In the genomic region with DNA sequence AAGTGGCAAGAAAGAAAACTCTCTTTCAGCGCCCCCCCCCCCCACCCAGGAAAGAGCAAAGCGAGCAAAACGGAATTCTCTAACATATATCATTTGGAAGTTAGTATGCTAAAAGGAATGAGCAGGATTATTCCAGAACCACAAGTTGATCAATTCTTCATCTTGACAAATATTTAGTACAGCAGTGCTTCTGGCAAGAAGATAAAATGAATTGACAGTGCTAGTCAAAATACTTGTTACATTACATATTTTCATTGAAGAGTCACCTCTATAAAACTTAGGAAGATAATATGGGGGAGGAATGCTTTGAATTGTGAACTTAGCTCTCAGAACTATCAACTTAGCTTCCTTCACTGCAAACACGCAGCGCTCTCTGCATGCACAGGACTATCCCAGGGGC, we compare ENCODE assay signal across 24 cellular contexts.
"Had no signal": no experiment of that assay in that cellular context is flagged by ENCODE, and none has a peak within 500 bp of the region (broad histone marks: within the 10 kb centered on the region; RNA-seq: fewer than 3 reads in every experiment).

No MANE protein-coding gene starts in this region.

- H3K36me3 ChIP-seq: right atrium auricular region, spleen, transverse colon had no signal

- H3K27ac ChIP-seq: hepatocyte, parathyroid adenoma, psoas muscle, right atrium auricular region, spleen, testis, transverse colon had no signal

- H3K4me3 ChIP-seq: hepatocyte, psoas muscle, right atrium auricular region, spleen, testis, transverse colon had no signal

- H3K4me1 ChIP-seq: parathyroid adenoma, psoas muscle, right atrium auricular region, spleen, testis, transverse colon had no signal

- H3K9me3 ChIP-seq: psoas muscle, right atrium auricular region, testis, transverse colon had no signal

- H3K27me3 ChIP-seq: hepatocyte, right atrium auricular region, spleen, testis, transverse colon had no signal

- DNase-seq: activated CD4-positive, alpha-beta T cell treated with anti-CD3 and anti-CD28 coated beads for 36 hours; activated CD4-positive, CD25-positive, alpha-beta regulatory T cell; activated effector memory CD4-positive, alpha-beta T cell treated with Interleukin-2 at 50 U/mL for 16 hours; activated naive CD4-positive, alpha-beta T cell treated with Interleukin-2 at 50 U/mL for 16 hours; activated T-cell treated with anti-CD3 and anti-CD28 coated beads for 4 hours; activated T-cell treated with anti-CD3 and anti-CD28 coated beads, Interleukin-2, amount 50 U/mL, for 72 hours; aorta; caudate nucleus; cortex of kidney; effector memory CD8-positive, alpha-beta T cell; glutamatergic neuron; kidney; left colon; mesenchymal stem cell; naive thymus-derived CD8-positive, alpha-beta T cell; nucleus accumbens; psoas muscle; spleen; stimulated activated naive CD8-positive, alpha-beta T cell treated with anti-CD3 and anti-CD28 coated beads, Interleukin-15, Interleukin-2, amounts not matched to agents 100 U/mL and 50 U/mL, for 24 hours; testis; transverse colon had no signal

- ATAC-seq: activated CD4-positive, alpha-beta T cell treated with anti-CD3 and anti-CD28 coated beads for 36 hours; activated T-cell treated with anti-CD3 and anti-CD28 coated beads, Interleukin-2, amount 50 U/mL, for 72 hours; effector memory CD8-positive, alpha-beta T cell; left colon; naive thymus-derived CD8-positive, alpha-beta T cell; psoas muscle; stimulated activated naive CD8-positive, alpha-beta T cell treated with anti-CD3 and anti-CD28 coated beads, Interleukin-15, Interleukin-2, amounts not matched to agents 100 U/mL and 50 U/mL, for 24 hours had no signal
